Comparison of ENCODE assay signal across 9 cellular contexts in the genomic region with DNA sequence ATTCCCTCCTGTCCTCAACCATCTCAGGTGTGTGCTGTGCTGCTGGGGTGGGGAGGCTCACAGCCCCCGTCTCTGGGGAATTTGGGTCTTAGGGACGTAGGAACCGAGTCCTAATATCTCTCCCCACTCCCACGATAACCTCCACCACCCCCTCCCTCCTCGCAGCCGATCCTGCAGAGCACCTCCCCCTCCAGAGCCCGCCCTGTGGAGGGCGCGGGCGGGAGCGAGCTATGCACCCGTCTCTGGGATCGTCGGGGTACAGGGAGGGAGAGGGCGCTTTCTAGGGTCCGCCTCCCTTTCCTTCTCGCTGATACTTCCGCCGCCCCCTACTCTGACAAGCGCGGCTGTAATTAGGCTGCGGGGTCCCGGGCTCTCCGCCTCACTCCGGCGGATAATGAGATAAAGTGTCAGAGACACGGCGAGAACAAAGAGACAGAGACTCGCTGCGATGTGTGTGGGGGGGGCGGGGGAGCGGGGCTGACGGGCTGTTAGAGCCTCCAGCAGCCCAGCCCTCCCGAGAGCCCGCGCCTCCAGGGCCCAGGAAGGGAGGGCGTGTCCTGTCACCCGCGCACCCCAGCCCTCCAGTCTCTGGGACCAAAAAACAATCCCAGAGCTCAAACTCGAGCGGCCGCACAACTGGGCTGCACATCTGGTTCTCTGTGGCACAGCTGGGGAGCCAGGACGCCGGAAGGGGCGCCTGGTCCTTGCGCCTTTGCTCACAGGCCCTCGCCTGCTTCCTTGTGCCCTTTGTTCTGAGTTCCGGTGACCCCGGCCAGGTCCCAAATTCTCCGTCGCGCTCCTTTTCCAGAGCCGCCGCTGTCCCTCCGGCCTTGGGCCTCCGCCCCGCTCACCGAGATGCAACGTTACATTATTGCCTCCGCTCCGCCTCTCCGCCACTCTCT. TPM values are rescaled to one million over a fixed set of nuclear protein-coding genes. Genes with fewer than 3 reads are reported as not detected.
A peak's percentile ranks its signal among the peaks of the same experiment; 100 is the strongest.
DNase-seq lines count a peak whose midpoint lies in the region; ATAC-seq and TF ChIP-seq lines count a peak whose summit lies in the region.
"Had no signal": no experiment of that assay in that cellular context is flagged by ENCODE, and none has a peak within 500 bp of the region (broad histone marks: within the 10 kb centered on the region; RNA-seq: fewer than 3 reads in every experiment).

No MANE protein-coding gene starts in this region.

- H3K4me2 ChIP-seq in Loucy (ENCODE audit: low read depth, low read length, poor library complexity, severe bottlenecking), result peak overlapping the region; percentile 76

- peaks cover 67% of the 10 kb centered on the region for H3K4me1 Mint-ChIP-seq in activated naive CD8-positive, alpha-beta T cell treated with anti-CD3 and anti-CD28 coated beads for 36 hours

- H3K4me3 ChIP-seq in Loucy (ENCODE audit: low read length, poor library complexity, severe bottlenecking) (no peak overlapping the region), tibial artery (peak overlapping the region; percentile 47 to 60)
- H3K4me3 ChIP-seq: lung had no signal

- peaks cover 23% of the 10 kb centered on the region for H3K36me3 Mint-ChIP-seq in activated naive CD8-positive, alpha-beta T cell treated with anti-CD3 and anti-CD28 coated beads for 36 hours

- ATAC-seq in HG03378 (IDR thresholded peaks at IDR 0.05; ENCODE audit: unreplicated experiment) (no peak), GM19351 (IDR thresholded peaks at IDR 0.05; ENCODE audit: unreplicated experiment) (no peak)

- H3K4me3 Mint-ChIP-seq in activated naive CD8-positive, alpha-beta T cell treated with anti-CD3 and anti-CD28 coated beads for 36 hours, result peak overlapping the region; percentile 91

- H3K27me3 Mint-ChIP-seq in activated naive CD8-positive, alpha-beta T cell treated with anti-CD3 and anti-CD28 coated beads for 36 hours, result peaks cover 66% of the 10 kb centered on the region

- peak overlapping the region; percentile 90 to 95 for H3K27ac ChIP-seq in tibial artery

- TF ChIP-seq CTCF in Loucy (conservative IDR thresholded peaks at IDR 0.05; ENCODE audit: low read length), result no peak
- no peak for TF ChIP-seq CTCF in tibial artery (IDR thresholded peaks at IDR 0.05)

- DNase-seq in DMS79 treated with DMSO at 0.1 percent for 48 hours (lab: John Stamatoyannopoulos, UW) (peak; percentile 41), left kidney (ENCODE audit: low read depth, low spot score) (peak; percentile 38), tibial artery (peak in 1 of 2 donors; percentile 75), iPS-NIHi7 (ENCODE audit: extremely low spot score) (no peak)
- no peak for DNase-seq in activated naive CD8-positive, alpha-beta T cell treated with anti-CD3 and anti-CD28 coated beads for 36 hours

- peaks cover 16% of the 10 kb centered on the region for H4K20me1 ChIP-seq in Loucy (ENCODE audit: insufficient read depth, low read length, poor library complexity, severe bottlenecking)

- peak overlapping the region; percentile 69 for H3K9ac ChIP-seq in Loucy (ENCODE audit: low read depth, low read length, poor library complexity, severe bottlenecking)

- intact Hi-C loops in tibial artery (cut with DNase I; ENCODE audit: low total_unique reads), result no loop called here

- H2AFZ ChIP-seq in Loucy (ENCODE audit: low read length), result no peak overlapping the region

- peaks cover 13% of the 10 kb centered on the region; the same call in 1 of the 2 replicates for H3K36me3 ChIP-seq in Loucy (ENCODE audit: insufficient read depth, low read length)
- H3K36me3 ChIP-seq in tibial artery, result peaks cover 0 to 18% (median 13%) of the 10 kb centered on the region in 3 donors

- H3K4me1 ChIP-seq in Loucy (ENCODE audit: insufficient read depth, low read length, poor library complexity, severe bottlenecking) (peaks cover 24% of the 10 kb centered on the region), tibial artery (peaks cover 11 to 86% (median 79%) of the 10 kb centered on the region in 4 donors)

- H3K27me3 ChIP-seq in Loucy (ENCODE audit: insufficient read depth, low read length, poor library complexity, severe bottlenecking) (no peaks in the 10 kb centered on the region), tibial artery (peaks cover 7 to 43% of the 10 kb centered on the region in 2 donors)

- H3K27ac Mint-ChIP-seq in activated naive CD8-positive, alpha-beta T cell treated with anti-CD3 and anti-CD28 coated beads for 36 hours, result no peak overlapping the region

- peaks cover 7% of the 10 kb centered on the region; the same call in 1 of the 2 replicates for H3K79me2 ChIP-seq in Loucy (ENCODE audit: insufficient read depth, low read length)

- H3K9me3 ChIP-seq in Loucy (ENCODE audit: insufficient read depth, low read depth, low read length), result no peaks in the 10 kb centered on the region
- no peaks in the 10 kb centered on the region for H3K9me3 ChIP-seq in tibial artery

- H3K9me2 ChIP-seq in Loucy (replicated peaks; ENCODE audit: low read depth, low read length), result no peaks in the 10 kb centered on the region

- H3F3A ChIP-seq in Loucy (ENCODE audit: low read depth), result no peaks in the 10 kb centered on the region

- no peaks in the 10 kb centered on the region for H3K9me3 Mint-ChIP-seq in activated naive CD8-positive, alpha-beta T cell treated with anti-CD3 and anti-CD28 coated beads for 36 hours

RNA-seq across cellular contexts. Expression of gene SHMT2, which starts 8.7 kb away (rescaled TPM):
- 100 to 1,000 TPM; 517 to 532 TPM for total RNA-seq in activated naive CD8-positive, alpha-beta T cell treated with anti-CD3 and anti-CD28 coated beads for 36 hours

RNA-seq across cellular contexts. Expression of gene STAC3, which starts 12.8 kb away (rescaled TPM):
- 1 to 10 TPM; 2.0 to 2.6 TPM for total RNA-seq in activated naive CD8-positive, alpha-beta T cell treated with anti-CD3 and anti-CD28 coated beads for 36 hours

RNA-seq across cellular contexts. Expression of gene NXPH4, which starts 21.6 kb away (rescaled TPM):
- total RNA-seq in activated naive CD8-positive, alpha-beta T cell treated with anti-CD3 and anti-CD28 coated beads for 36 hours, result under 1 TPM; 0.19 to 0.26 TPM

Comparison
In these comparisons a context has a peak if more than half of its experiments do, and no peak if none do; other contexts are left out.
1. DNase-seq: peak in DMS79 treated with DMSO at 0.1 percent for 48 hours (single experiment) and left kidney (single experiment); none in activated naive CD8-positive, alpha-beta T cell treated with anti-CD3 and anti-CD28 coated beads for 36 hours (single experiment) and iPS-NIHi7 (single experiment).